Comparison of ENCODE assay signal across 14 cellular contexts in genomic region chr4:173518419-173519102, GRCh38. TPM values are rescaled to one million over a fixed set of nuclear protein-coding genes. Genes with fewer than 3 reads are reported as not detected.
DNase-seq lines count a peak whose midpoint lies in the region; ATAC-seq and TF ChIP-seq lines count a peak whose summit lies in the region.
"Had no signal": no experiment of that assay in that cellular context is flagged by ENCODE, and none has a peak within 500 bp of the region (broad histone marks: within the 10 kb centered on the region; RNA-seq: fewer than 3 reads in every experiment).

No MANE protein-coding gene starts in this region.

- H3K9me3 Mint-ChIP-seq in activated T-helper 1 cell treated with anti-CD3 and anti-CD28 coated beads, Interleukin-12 subunit alpha, Interleukin-12 subunit beta, Interleukin-2, Interleukin-4 antibody, amounts not matched to agents 30 ng/mL and 10 ng/mL and 1 ng/mL, durations not matched to agents 14 hours and 24 hours and 36 hours: peaks cover 5% of the 10 kb centered on the region

- no peaks in the 10 kb centered on the region for H3K4me1 Mint-ChIP-seq in activated T-helper 1 cell treated with anti-CD3 and anti-CD28 coated beads, Interleukin-12 subunit alpha, Interleukin-12 subunit beta, Interleukin-2, Interleukin-4 antibody, amounts not matched to agents 30 ng/mL and 10 ng/mL and 1 ng/mL, durations not matched to agents 14 hours and 24 hours and 36 hours (ENCODE audit: low read depth)

- TF ChIP-seq CTCF in hepatocyte (IDR thresholded peaks at IDR 0.05; ENCODE audit: poor library complexity): no peak
- TF ChIP-seq CTCF in Peyer's patch (IDR thresholded peaks at IDR 0.05): no peak

- 60 to 66% methylated on average over 34 to 42 of the region's 42 CpGs for WGBS in GM23248 (ENCODE audit: low coverage in 1 of 2, low lambda C conversion rate in 2 of 2, missing lambda C conversion rate in 2 of 2), 2 experiments
- 15% methylated on average over 40 of the region's 42 CpGs for WGBS in hepatocyte (ENCODE audit: low lambda C conversion rate, missing lambda C conversion rate)

- intact Hi-C loops in activated T-helper 1 cell treated with anti-CD3 and anti-CD28 coated beads, Interleukin-12 subunit alpha, Interleukin-12 subunit beta, Interleukin-2, Interleukin-4 antibody, amounts not matched to agents 30 ng/mL and 10 ng/mL and 1 ng/mL, durations not matched to agents 14 hours and 24 hours and 36 hours (cut with micrococcal nuclease): loop anchor here (1.0 to 5.0 kb wide), 2 partner anchors 10 to 699 kb away; no protein-coding TSS in a partner anchor

- H3K4me2 ChIP-seq in GM23248 (ENCODE audit: unreplicated experiment): peak overlapping the region; percentile 67
- H3K4me2 ChIP-seq in hepatocyte: peak overlapping the region; percentile 77

- ATAC-seq in HG03139 (IDR thresholded peaks at IDR 0.05; ENCODE audit: unreplicated experiment) (no peak), GM21390 (IDR thresholded peaks at IDR 0.05; ENCODE audit: unreplicated experiment) (no peak), HG03045 (IDR thresholded peaks at IDR 0.05; ENCODE audit: unreplicated experiment) (no peak)
- ATAC-seq: lower lobe of right lung had no signal

- TF ChIP-seq POLR2A in Peyer's patch (IDR thresholded peaks at IDR 0.05): no peak

- H3K36me3 ChIP-seq in GM23248 (ENCODE audit: low read depth) (no peaks in the 10 kb centered on the region), hepatocyte (replicated peaks; ENCODE audit: insufficient read depth, low read depth) (no peaks in the 10 kb centered on the region), Peyer's patch (no peaks in the 10 kb centered on the region)
- H3K36me3 ChIP-seq: brain microvascular endothelial cell, lower lobe of right lung had no signal

- H4K20me1 ChIP-seq in GM23248 (ENCODE audit: insufficient read depth): no peaks in the 10 kb centered on the region
- H4K20me1 ChIP-seq in hepatocyte (ENCODE audit: insufficient read depth, poor library complexity, severe bottlenecking): no peaks in the 10 kb centered on the region

- peak overlapping the region; percentile 64 for H3K9ac ChIP-seq in GM23248

- DNase-seq in GM23248 (no peak), hepatocyte (ENCODE audit: low spot score) (peak; percentile 36), retina (peak; percentile 51), Peyer's patch (no peak)
- DNase-seq in activated T-helper 1 cell treated with anti-CD3 and anti-CD28 coated beads, Interleukin-12 subunit alpha, Interleukin-12 subunit beta, Interleukin-2, Interleukin-4 antibody, amounts not matched to agents 30 ng/mL and 10 ng/mL and 1 ng/mL, durations not matched to agents 14 hours and 24 hours and 36 hours (ENCODE audit: low spot score): no peak
- DNase-seq: brain microvascular endothelial cell, lower lobe of right lung, PC-3, T-helper 9 cell had no signal

- H2AFZ ChIP-seq in GM23248 (peak overlapping the region; percentile 61), hepatocyte (peak overlapping the region; percentile 25)

- H3K27ac Mint-ChIP-seq in activated T-helper 1 cell treated with anti-CD3 and anti-CD28 coated beads, Interleukin-12 subunit alpha, Interleukin-12 subunit beta, Interleukin-2, Interleukin-4 antibody, amounts not matched to agents 30 ng/mL and 10 ng/mL and 1 ng/mL, durations not matched to agents 14 hours and 24 hours and 36 hours: peak overlapping the region; percentile 12

- H3K4me1 ChIP-seq in GM23248 (ENCODE audit: insufficient read depth) (peaks cover 34% of the 10 kb centered on the region), hepatocyte (ENCODE audit: insufficient read depth) (peaks cover 38% of the 10 kb centered on the region), Peyer's patch (peaks cover 0 to 18% (median 0%) of the 10 kb centered on the region in 4 donors)

- H3F3A ChIP-seq in GM23248 (ENCODE audit: insufficient read depth): peaks cover 37% of the 10 kb centered on the region

- no peak overlapping the region for H3K4me3 Mint-ChIP-seq in activated T-helper 1 cell treated with anti-CD3 and anti-CD28 coated beads, Interleukin-12 subunit alpha, Interleukin-12 subunit beta, Interleukin-2, Interleukin-4 antibody, amounts not matched to agents 30 ng/mL and 10 ng/mL and 1 ng/mL, durations not matched to agents 14 hours and 24 hours and 36 hours

- peaks cover 6% of the 10 kb centered on the region for H3K36me3 Mint-ChIP-seq in activated T-helper 1 cell treated with anti-CD3 and anti-CD28 coated beads, Interleukin-12 subunit alpha, Interleukin-12 subunit beta, Interleukin-2, Interleukin-4 antibody, amounts not matched to agents 30 ng/mL and 10 ng/mL and 1 ng/mL, durations not matched to agents 14 hours and 24 hours and 36 hours (ENCODE audit: low read depth)

- H3K9me3 ChIP-seq in GM23248 (ENCODE audit: low read depth): no peaks in the 10 kb centered on the region
- H3K9me3 ChIP-seq in hepatocyte (ENCODE audit: low read depth): no peaks in the 10 kb centered on the region
- no peaks in the 10 kb centered on the region for H3K9me3 ChIP-seq in Peyer's patch
- H3K9me3 ChIP-seq: lower lobe of right lung had no signal

- no peaks in the 10 kb centered on the region for H3K9me2 ChIP-seq in GM23248 (ENCODE audit: insufficient read depth)
- no peaks in the 10 kb centered on the region for H3K9me2 ChIP-seq in hepatocyte (replicated peaks; ENCODE audit: insufficient read depth)

- peaks cover 81% of the 10 kb centered on the region for H3K27me3 Mint-ChIP-seq in activated T-helper 1 cell treated with anti-CD3 and anti-CD28 coated beads, Interleukin-12 subunit alpha, Interleukin-12 subunit beta, Interleukin-2, Interleukin-4 antibody, amounts not matched to agents 30 ng/mL and 10 ng/mL and 1 ng/mL, durations not matched to agents 14 hours and 24 hours and 36 hours (ENCODE audit: insufficient read depth)

- H3K79me2 ChIP-seq in GM23248 (ENCODE audit: insufficient read depth) (peaks cover 3% of the 10 kb centered on the region), hepatocyte (peaks cover 15% of the 10 kb centered on the region)

- peak overlapping the region; percentile 46; the same call in 1 of the 2 replicates for H3K27ac ChIP-seq in GM23248
- H3K27ac ChIP-seq in hepatocyte: peak overlapping the region; percentile 92
- peak overlapping the region in 1 of 4 donors; percentile 87 for H3K27ac ChIP-seq in Peyer's patch
- H3K27ac ChIP-seq: brain microvascular endothelial cell, lower lobe of right lung had no signal

- in situ Hi-C loops in GM23248 (cut with MboI): loop anchor here (25.0 kb wide), 1 partner anchor 794 kb away; no protein-coding TSS in a partner anchor

- H3K4me3 ChIP-seq in GM23248 (peak overlapping the region; percentile 60), hepatocyte (peak overlapping the region; percentile 29), Peyer's patch (peak overlapping the region in 2 of 4 donors; percentile 3 to 35)
- H3K4me3 ChIP-seq: lower lobe of right lung had no signal

- H3K27me3 ChIP-seq in GM23248 (replicated peaks; ENCODE audit: insufficient read depth) (no peaks in the 10 kb centered on the region), hepatocyte (peaks cover 82% of the 10 kb centered on the region), Peyer's patch (peaks cover 0 to 20% of the 10 kb centered on the region in 2 donors)

RNA-seq across cellular contexts. Expression of gene HAND2, which starts 11.5 kb away (rescaled TPM):
- 11.2 and 13.4 TPM in 2 replicates for total RNA-seq in GM23248 (2014; rRNA removed; shearing (Covaris generic))
- polyA plus RNA-seq in GM23248 (2016; fragmentation: Nextera tagmentation; extraction: Ambion mirVana): 17.8 and 19.3 TPM in 2 replicates
- total RNA-seq in activated T-helper 1 cell treated with anti-CD3 and anti-CD28 coated beads, Interleukin-12 subunit alpha, Interleukin-12 subunit beta, Interleukin-2, Interleukin-4 antibody, amounts not matched to agents 30 ng/mL and 10 ng/mL and 1 ng/mL, durations not matched to agents 14 hours and 24 hours and 36 hours: not detected in 2 replicates
- 67.9 and 69.7 TPM in 2 replicates for total RNA-seq in hepatocyte
- polyA plus RNA-seq in hepatocyte: 141 and 152 TPM in 2 replicates
- total RNA-seq in Peyer's patch: 10 to 100 TPM in 1 of 4 donors, 1 to 10 TPM in 2, not detected in 1; 4.9 to 40.4 (median 9.1) TPM
- total RNA-seq: M059J, PC-3, renal cortical epithelial cell had no signal

Comparison
In these comparisons a context has a peak if more than half of its experiments do, and no peak if none do; other contexts are left out.
1. DNase-seq: peak in hepatocyte (single experiment) and retina (single experiment); none in GM23248 (single experiment), activated T-helper 1 cell treated with anti-CD3 and anti-CD28 coated beads, Interleukin-12 subunit alpha, Interleukin-12 subunit beta, Interleukin-2, Interleukin-4 antibody, amounts not matched to agents 30 ng/mL and 10 ng/mL and 1 ng/mL, durations not matched to agents 14 hours and 24 hours and 36 hours (single experiment) and Peyer's patch (0 of 3).